In genomic region chr6:90121982-90122381, GRCh38 we compare ENCODE assay signal across 10 cellular contexts.
DNase-seq lines count a peak whose midpoint lies in the region; ATAC-seq lines count a peak whose summit lies in the region.
"Had no signal": no experiment of that assay in that cellular context is flagged by ENCODE, and none has a peak within 500 bp of the region (broad histone marks: within the 10 kb centered on the region; RNA-seq: fewer than 3 reads in every experiment).

No MANE protein-coding gene starts in this region.

- no peaks in the 10 kb centered on the region for H3K79me1 ChIP-seq in mesendoderm (ENCODE audit: low read length)

- no peak overlapping the region for H2BK5ac ChIP-seq in mesendoderm (ENCODE audit: low read length)

- no CpG with 5 or more reads among the region's 4 CpGs for WGBS in mesendoderm (ENCODE audit: extremely low coverage, insufficient coverage, low lambda C conversion rate)

- H4K8ac ChIP-seq in mesendoderm (ENCODE audit: low read depth, low read length) = no peak overlapping the region

- peaks cover 13% of the 10 kb centered on the region for H3K4me1 Mint-ChIP-seq in T-helper 17 cell

- H3K79me2 ChIP-seq in mesendoderm (ENCODE audit: control insufficient read depth, insufficient read depth, low read length) = no peaks in the 10 kb centered on the region

- no peak overlapping the region for H3K4me3 ChIP-seq in mesendoderm (ENCODE audit: low read length)

- H3K36me3 Mint-ChIP-seq in T-helper 17 cell (ENCODE audit: low read depth) = peaks cover 3% of the 10 kb centered on the region

- peak overlapping the region; percentile 80 for H3K27ac Mint-ChIP-seq in T-helper 17 cell

- no peaks in the 10 kb centered on the region for H3K27me3 ChIP-seq in mesendoderm (ENCODE audit: insufficient read depth, low read length, poor library complexity)

- H3K56ac ChIP-seq in mesendoderm (ENCODE audit: low read length) = no peak overlapping the region

- no peak overlapping the region for H3K23ac ChIP-seq in mesendoderm (ENCODE audit: low read length)

- H3K18ac ChIP-seq in mesendoderm (ENCODE audit: low read length) = no peak overlapping the region

- no peak overlapping the region for H2BK15ac ChIP-seq in mesendoderm (replicated peaks; ENCODE audit: low read depth)

- H3K4me1 ChIP-seq in mesendoderm (ENCODE audit: control insufficient read depth, low read depth, low read length) = no peaks in the 10 kb centered on the region

- H3K27me3 Mint-ChIP-seq in T-helper 17 cell = no peaks in the 10 kb centered on the region

- no peak overlapping the region for H2AK5ac ChIP-seq in mesendoderm (ENCODE audit: low read length)

- H3K4me2 ChIP-seq in mesendoderm (ENCODE audit: low read length) = no peak overlapping the region

- H4K5ac ChIP-seq in mesendoderm (ENCODE audit: low read length) = no peak overlapping the region

- H3K36me3 ChIP-seq in mesendoderm (ENCODE audit: control insufficient read depth, insufficient read depth, low read length) = no peaks in the 10 kb centered on the region

- H3K9ac ChIP-seq in mesendoderm (ENCODE audit: low read length) = no peak overlapping the region

- no peaks in the 10 kb centered on the region for H3K9me3 ChIP-seq in T-helper 17 cell (ENCODE audit: control insufficient read depth, low read length, poor library complexity, severe bottlenecking)

- no peak overlapping the region for H3K4ac ChIP-seq in mesendoderm (ENCODE audit: low read depth, low read length)

- H3K27ac ChIP-seq in caudate nucleus (ENCODE audit: low read depth, low read length) = no peak overlapping the region
- H3K27ac ChIP-seq in mesendoderm (ENCODE audit: low read depth, low read length) = no peak overlapping the region
- H3K27ac ChIP-seq: VCaP had no signal

- no peak overlapping the region for H2BK120ac ChIP-seq in mesendoderm (ENCODE audit: low read depth, low read length)

- peak; percentile 66 for ATAC-seq in GM19452 (IDR thresholded peaks at IDR 0.05; ENCODE audit: unreplicated experiment)
- no peak for ATAC-seq in T-helper 17 cell

- peak; percentile 62 for DNase-seq in EL
- DNase-seq in T-helper 17 cell = no peak
- peak; percentile 26 for DNase-seq in myocyte (ENCODE audit: low read depth)
- DNase-seq in NOMO-1 treated with dmso at 0.1 percent for 144 hours (lab: John Stamatoyannopoulos, UW; ENCODE audit: unreplicated experiment) = no peak
- no peak for DNase-seq in caudate nucleus (lab: John Stamatoyannopoulos, UW)
- no peak for DNase-seq in mesendoderm
- DNase-seq: DMS153, NCI-H146 had no signal

- no peak overlapping the region for H3K4me3 Mint-ChIP-seq in T-helper 17 cell

Comparison
In these comparisons a context has a peak if more than half of its experiments do, and no peak if none do; other contexts are left out.
1. DNase-seq: peak in EL (single experiment) and myocyte (single experiment); none in T-helper 17 cell (0 of 3), NOMO-1 treated with dmso at 0.1 percent for 144 hours (single experiment), caudate nucleus (0 of 61) and mesendoderm (single experiment).